In the genomic region with DNA sequence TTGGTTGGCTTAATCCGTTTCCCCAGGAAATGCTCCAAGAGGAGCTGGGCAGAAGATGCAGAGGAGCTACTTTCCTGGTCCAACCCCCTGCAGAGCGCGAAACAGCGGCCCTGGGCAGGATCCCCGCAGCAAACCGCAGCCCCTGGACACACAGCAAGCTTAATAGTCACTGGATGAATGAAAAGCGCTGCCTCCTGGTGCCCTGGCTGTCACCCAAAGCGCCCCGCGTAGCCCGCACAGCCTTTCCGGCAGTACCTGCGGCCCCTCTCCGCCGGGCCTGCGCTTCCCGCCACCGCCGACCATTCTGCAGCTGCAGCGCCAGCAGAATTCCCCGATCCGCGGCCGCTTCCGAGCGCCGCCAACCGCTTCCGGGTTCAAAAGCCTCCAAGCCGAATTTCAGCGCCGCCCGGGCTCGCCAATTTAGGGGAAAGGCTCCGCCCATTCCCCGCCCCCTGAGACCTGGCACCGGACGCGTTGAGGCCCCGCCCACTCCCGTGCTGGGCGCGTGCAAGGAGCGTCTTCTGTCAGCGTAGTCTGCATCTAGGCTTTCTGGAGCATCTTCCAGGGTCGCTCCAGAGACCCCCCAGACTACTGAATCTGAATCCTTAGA, we compare ENCODE assay signal across 8 cellular contexts. TPM values are rescaled to one million over a fixed set of nuclear protein-coding genes. Genes with fewer than 3 reads are reported as not detected.
A peak's percentile ranks its signal among the peaks of the same experiment; 100 is the strongest.
DNase-seq lines count a peak whose midpoint lies in the region; ATAC-seq, FAIRE-seq and TF ChIP-seq lines count a peak whose summit lies in the region.

A gene (minus strand): TSS at position 370 of the 610 bp plus-strand sequence. CDS start 67 bp downstream, at position 303.

- intact Hi-C loops in activated CD4-positive, alpha-beta T cell treated with anti-CD3 and anti-CD28 coated beads, Interleukin-2, amount 10 ng/mL, durations not matched to agents 24 days and 14 days (cut with micrococcal nuclease) = loop anchor here (1.0 to 10.0 kb wide), 6 partner anchors 17 to 1443 kb away; a partner anchor contains a TSS
- intact Hi-C loops in colonic mucosa (cut with DNase I) = loop anchor here (10.0 kb wide), 1 partner anchor 143 kb away; a partner anchor contains a TSS

- H3K27me3 ChIP-seq in BE2C = no peaks in the 10 kb centered on the region
- no peaks in the 10 kb centered on the region for H3K27me3 ChIP-seq in colonic mucosa
- no peaks in the 10 kb centered on the region for H3K27me3 ChIP-seq in layer of hippocampus (ENCODE audit: control insufficient read depth, insufficient read depth, low read length)

- peaks cover 10% of the 10 kb centered on the region for H3K27me3 Mint-ChIP-seq in activated CD4-positive, alpha-beta T cell treated with anti-CD3 and anti-CD28 coated beads, Interleukin-2, amount 10 ng/mL, durations not matched to agents 24 days and 14 days

- TF ChIP-seq CTCF in BE2C (IDR thresholded peaks at IDR 0.05; ENCODE audit: low read depth, low read length) = no peak
- TF ChIP-seq CTCF in colonic mucosa (IDR thresholded peaks at IDR 0.05) = no peak

- no peaks in the 10 kb centered on the region for H3K9me3 Mint-ChIP-seq in activated CD4-positive, alpha-beta T cell treated with anti-CD3 and anti-CD28 coated beads, Interleukin-2, amount 10 ng/mL, durations not matched to agents 24 days and 14 days

- peaks cover 7% of the 10 kb centered on the region for H3K36me3 Mint-ChIP-seq in activated CD4-positive, alpha-beta T cell treated with anti-CD3 and anti-CD28 coated beads, Interleukin-2, amount 10 ng/mL, durations not matched to agents 24 days and 14 days (ENCODE audit: low read depth)

- H3K27ac ChIP-seq in colonic mucosa = peak within 1 kb of the TSS; percentile 66
- H3K27ac ChIP-seq in layer of hippocampus (ENCODE audit: low read depth, low read length) = peak within 1 kb of the TSS; percentile 22

- H3K36me3 ChIP-seq in BE2C = peaks cover 4% of the 10 kb centered on the region
- H3K36me3 ChIP-seq in colonic mucosa = no peaks in the 10 kb centered on the region

- peak; percentile 93 for FAIRE-seq in GM19239 (lab: Jason Lieb, UNC)

- peak within 1 kb of the TSS; percentile 89 for H3K4me3 Mint-ChIP-seq in activated CD4-positive, alpha-beta T cell treated with anti-CD3 and anti-CD28 coated beads, Interleukin-2, amount 10 ng/mL, durations not matched to agents 24 days and 14 days

- ATAC-seq in HG03457 (IDR thresholded peaks at IDR 0.05; ENCODE audit: unreplicated experiment) = peak; percentile 96

- H3K9me3 ChIP-seq in BE2C = no peaks in the 10 kb centered on the region
- H3K9me3 ChIP-seq in colonic mucosa = no peaks in the 10 kb centered on the region

- H3K27ac Mint-ChIP-seq in activated CD4-positive, alpha-beta T cell treated with anti-CD3 and anti-CD28 coated beads, Interleukin-2, amount 10 ng/mL, durations not matched to agents 24 days and 14 days = peak within 1 kb of the TSS; percentile 36

- H3K4me3 ChIP-seq in BE2C (ENCODE audit: low read depth, low read length) (peak within 1 kb of the TSS; percentile 97), colonic mucosa (peak within 1 kb of the TSS; percentile 66)

- DNase-seq in BE2C = peak; percentile 96
- DNase-seq in GM19239 (ENCODE audit: insufficient read length, low spot score) = peak; percentile 80
- DNase-seq in NCI-H524 treated with DMSO at 0.1 percent for 48 hours (lab: John Stamatoyannopoulos, UW) = peak; percentile 38
- peak; percentile 98 for DNase-seq in activated CD4-positive, alpha-beta T cell treated with anti-CD3 and anti-CD28 coated beads, Interleukin-2, amount 10 ng/mL, durations not matched to agents 24 days and 14 days
- DNase-seq in colonic mucosa = peak; percentile 98
- peak; percentile 93 for DNase-seq in stimulated activated CD4-positive, alpha-beta T cell treated with anti-CD3 and anti-CD28 coated beads, Interleukin-1b, Interleukin-23, amount 100 ng/mL, for 48 hours

- H3K4me1 ChIP-seq in BE2C (no peaks in the 10 kb centered on the region), colonic mucosa (peaks cover 8% of the 10 kb centered on the region)

- peak within 1 kb of the TSS; percentile 82 to 84 for H3K9ac ChIP-seq in colonic mucosa (ENCODE audit: low read depth in 2 of 2, low read length in 2 of 2)

- H3K4me1 Mint-ChIP-seq in activated CD4-positive, alpha-beta T cell treated with anti-CD3 and anti-CD28 coated beads, Interleukin-2, amount 10 ng/mL, durations not matched to agents 24 days and 14 days = peaks cover 20% of the 10 kb centered on the region

RNA-seq across cellular contexts. Expression of the gene that starts here (rescaled TPM):
- 14.7 TPM for polyA plus RNA-seq in BE2C (2012; ENCODE audit: insufficient read depth, insufficient read length, low read depth)
- total RNA-seq in activated CD4-positive, alpha-beta T cell treated with anti-CD3 and anti-CD28 coated beads, Interleukin-2, amount 10 ng/mL, durations not matched to agents 24 days and 14 days = 18.8 and 34.0 TPM in 2 replicates
- total RNA-seq in colonic mucosa = 10 to 100 TPM; 11.7 to 23.6 TPM

Comparison
In these comparisons a context has a peak if more than half of its experiments do, and no peak if none do; other contexts are left out.
1. Peak in every context shown above with its lines: DNase-seq, ATAC-seq, H3K4me3 ChIP-seq and H3K27ac ChIP-seq.
2. DNase-seq: peak in every context shown above with its lines; median percentile 98 in activated CD4-positive, alpha-beta T cell treated with anti-CD3 and anti-CD28 coated beads, Interleukin-2, amount 10 ng/mL, durations not matched to agents 24 days and 14 days; 98 in colonic mucosa; 96 in BE2C; 93 in stimulated activated CD4-positive, alpha-beta T cell treated with anti-CD3 and anti-CD28 coated beads, Interleukin-1b, Interleukin-23, amount 100 ng/mL, for 48 hours; 80 in GM19239; 38 in NCI-H524 treated with DMSO at 0.1 percent for 48 hours.